Comparison of ENCODE assay signal across 8 cellular contexts in genomic region chr2:172461591-172462392, GRCh38. TPM values are rescaled to one million over a fixed set of nuclear protein-coding genes. Genes with fewer than 3 reads are reported as not detected.
DNase-seq lines count a peak whose midpoint lies in the region; ATAC-seq and TF ChIP-seq lines count a peak whose summit lies in the region.

No MANE protein-coding gene starts in this region.

- no peak overlapping the region for H4K91ac ChIP-seq in H9 (ENCODE audit: insufficient read length, low read depth, low read length)

- H3K4me1 ChIP-seq in H9 (ENCODE audit: insufficient read depth, low read length) (no peaks in the 10 kb centered on the region; the same call in 1 of the 2 replicates), mucosa of descending colon (ENCODE audit: low read depth) (peaks cover 51% of the 10 kb centered on the region)

- H3K9me3 ChIP-seq in H9 (ENCODE audit: control insufficient read depth, low read depth, low read length) (no peaks in the 10 kb centered on the region), mucosa of descending colon (no peaks in the 10 kb centered on the region)

- H3K4me2 ChIP-seq in H9 (ENCODE audit: insufficient read depth, insufficient read length, low read length): no peak overlapping the region

- H3K4ac ChIP-seq in H9 (ENCODE audit: low read depth, low read length): no peak overlapping the region

- no peak overlapping the region for H3K4me3 ChIP-seq in mucosa of descending colon

- H3K79me2 ChIP-seq in H9 (ENCODE audit: insufficient read depth, low read length): peaks cover 7% of the 10 kb centered on the region; the same call in 1 of the 2 replicates

- H3K27ac Mint-ChIP-seq in CD14-positive monocyte (peak overlapping the region in 3 of 7 donors; percentile 11 to 53 (median 48)), H9 (peak overlapping the region in 1 of 3 experiments; percentile 52; a peak in 2 of 7 replicates)

- no peak overlapping the region for H3K9ac ChIP-seq in H9 (ENCODE audit: extremely low read depth, insufficient read length, low read length)

- no peak overlapping the region for H3K27ac ChIP-seq in H9 (ENCODE audit: insufficient read length, low read depth, low read length)

- H3K9me3 Mint-ChIP-seq in CD14-positive monocyte (no peaks in the 10 kb centered on the region), H9 (no peaks in the 10 kb centered on the region)

- H3K4me1 Mint-ChIP-seq in CD14-positive monocyte (peaks cover 51% of the 10 kb centered on the region), H9 (peaks cover 67 to 69% of the 10 kb centered on the region in 2 experiments)

- DNase-seq in CD14-positive monocyte (ENCODE audit: low spot score) (no peak), H9 (peak; percentile 85), NCI-H510A (lab: John Stamatoyannopoulos, UW) (peak; percentile 34), mucosa of descending colon (peak; percentile 82 to 88 (median 83))
- peak; percentile 77 to 81 for DNase-seq in activated CD4-positive, alpha-beta T cell treated with anti-CD3 and anti-CD28 coated beads, Interleukin-2, amount 50 U/mL, for 48 hours
- DNase-seq in effector CD4-positive, alpha-beta T cell: peak; percentile 77
- DNase-seq in stimulated activated CD8-positive, alpha-beta memory T cell treated with anti-CD3 and anti-CD28 coated beads, Interleukin-7, amount 100 ng/mL, for 1 hour (ENCODE audit: low read depth in 2 of 2): peak; percentile 43 to 63

- no peak overlapping the region for H3K23ac ChIP-seq in H9 (ENCODE audit: insufficient read length, low read depth, low read length)

- intact Hi-C loops in CD14-positive monocyte (cut with micrococcal nuclease): loop anchor here in 1 of 2 donors (2.0 to 10.0 kb wide), 3 partner anchors 289 to 889 kb away; no protein-coding TSS in a partner anchor
- intact Hi-C loops in mucosa of descending colon (cut with DNase I, micrococcal nuclease): loop anchor here in 1 of 2 donors (5.0 kb wide), 2 partner anchors 34 to 289 kb away; partner anchors contain the start of gene ITGA6

- no peaks in the 10 kb centered on the region for H3K36me3 ChIP-seq in mucosa of descending colon (ENCODE audit: low read depth)

- peak; percentile 71 for ATAC-seq in mucosa of descending colon
- ATAC-seq in HG03135 (IDR thresholded peaks at IDR 0.05; ENCODE audit: unreplicated experiment): no peak

- no peaks in the 10 kb centered on the region for H3K36me3 Mint-ChIP-seq in CD14-positive monocyte
- peaks cover 10 to 19% (median 15%) of the 10 kb centered on the region in 3 experiments; a peak in 6 of 7 replicates for H3K36me3 Mint-ChIP-seq in H9 (ENCODE audit: insufficient read depth in 1 of 3, low read depth in 3 of 3)

- H2BK20ac ChIP-seq in H9 (ENCODE audit: low read depth, low read length, poor library complexity, severe bottlenecking): no peak overlapping the region

- H3K14ac ChIP-seq in H9 (ENCODE audit: insufficient read depth, low read length): no peak overlapping the region

- no peak overlapping the region for H2BK5ac ChIP-seq in H9 (ENCODE audit: insufficient read length, low read length)

- H3K4me3 Mint-ChIP-seq in CD14-positive monocyte: peak overlapping the region in 1 of 2 donors; percentile 51
- H3K4me3 Mint-ChIP-seq in H9: no peak overlapping the region

- no peak overlapping the region for H2BK15ac ChIP-seq in H9 (ENCODE audit: low read depth, low read length)

- no peak overlapping the region for H4K5ac ChIP-seq in H9 (ENCODE audit: insufficient read length, low read depth, low read length)

- no peak overlapping the region for H3K56ac ChIP-seq in H9 (ENCODE audit: insufficient read length, low read depth, low read length)

- no peak overlapping the region for H2BK12ac ChIP-seq in H9 (ENCODE audit: insufficient read length, low read depth, low read length)

- no peaks in the 10 kb centered on the region for H3K23me2 ChIP-seq in H9 (ENCODE audit: insufficient read length, low read depth, low read length, poor library complexity, severe bottlenecking)

- WGBS in H9 (ENCODE audit: extremely low coverage, insufficient read length, low lambda C conversion rate): no CpG with 5 or more reads among the region's 12 CpGs

- no peaks in the 10 kb centered on the region for H4K20me1 ChIP-seq in H9 (ENCODE audit: control insufficient read depth, insufficient read depth, insufficient read length)

- H3K79me1 ChIP-seq in H9 (ENCODE audit: insufficient read depth, low read depth, low read length, poor library complexity, severe bottlenecking): peaks cover 2% of the 10 kb centered on the region

- H2AK5ac ChIP-seq in H9 (ENCODE audit: insufficient read length, low read length): no peak overlapping the region

- no peak overlapping the region for H2AFZ ChIP-seq in H9 (ENCODE audit: low read length)

- no peak overlapping the region for H3K18ac ChIP-seq in H9 (ENCODE audit: insufficient read length, low read depth, low read length)

- no peak overlapping the region for H4K8ac ChIP-seq in H9 (replicated peaks; ENCODE audit: insufficient read length, low read depth, low read length)

- H3K27me3 ChIP-seq in H9 (ENCODE audit: insufficient read depth, low read length): no peaks in the 10 kb centered on the region

- TF ChIP-seq CTCF in CD14-positive monocyte (IDR thresholded peaks at IDR 0.05) (peak; percentile 96), H9 (conservative IDR thresholded peaks at IDR 0.05) (peak; percentile 97), mucosa of descending colon (IDR thresholded peaks at IDR 0.05) (peak; percentile 72)

- no peak overlapping the region for H3T11ph ChIP-seq in H9 (ENCODE audit: low read length)

- H2BK120ac ChIP-seq in H9 (ENCODE audit: low read depth, low read length, poor library complexity, severe bottlenecking): no peak overlapping the region

- H3K27me3 Mint-ChIP-seq in CD14-positive monocyte (ENCODE audit: low read depth in 3 of 3) (peaks cover 2 to 12% (median 4%) of the 10 kb centered on the region in 3 donors), H9 (ENCODE audit: low read depth) (no peaks in the 10 kb centered on the region)

RNA-seq across cellular contexts. Expression of gene ITGA6, which starts 34.4 kb away (rescaled TPM):
- polyA plus RNA-seq in CD14-positive monocyte: under 1 TPM; 0.20 to 0.36 TPM
- total RNA-seq in H9 (2021) (78.3 and 78.9 TPM in 2 replicates), mucosa of descending colon (100 to 1,000 TPM; 116 to 192 (median 178) TPM)
